In genomic region chr12:52032431-52032796, GRCh38 we compare ENCODE assay signal across 8 cellular contexts. TPM values are rescaled to one million over a fixed set of nuclear protein-coding genes. Genes with fewer than 3 reads are reported as not detected.
DNase-seq lines count a peak whose midpoint lies in the region; ATAC-seq and TF ChIP-seq lines count a peak whose summit lies in the region.

No MANE protein-coding gene starts in this region.

- TF ChIP-seq CTCF in activated CD8-positive, alpha-beta T cell treated with anti-CD3 and anti-CD28 coated beads for 36 hours (IDR thresholded peaks at IDR 0.05): no peak
- no peak for TF ChIP-seq CTCF in glutamatergic neuron (IDR thresholded peaks at IDR 0.05; ENCODE audit: partially characterized antibody, unreplicated experiment)
- TF ChIP-seq CTCF in osteocyte (IDR thresholded peaks at IDR 0.05): no peak

- no peak for DNase-seq in activated naive CD4-positive, alpha-beta T cell treated with anti-CD3 and anti-CD28 coated beads, Interleukin-2, amount 10 ng/mL, durations not matched to agents 7 days and 5 days
- no peak for DNase-seq in activated naive CD4-positive, alpha-beta T cell treated with anti-CD3 and anti-CD28 coated beads, Interleukin-2, amount 50 U/mL, for 72 hours (ENCODE audit: low spot score in 2 of 2)
- DNase-seq in activated CD8-positive, alpha-beta T cell treated with anti-CD3 and anti-CD28 coated beads for 36 hours: no peak
- DNase-seq in glutamatergic neuron (no peak), osteocyte (ENCODE audit: extremely low spot score, unreplicated experiment) (no peak)
- no peak for DNase-seq in effector CD4-positive, alpha-beta T cell

- CTCF ChIA-PET in activated naive CD4-positive, alpha-beta T cell treated with anti-CD3 and anti-CD28 coated beads, Interleukin-2, amount 10 ng/mL, durations not matched to agents 7 days and 5 days (lab: Charles Lee): interaction anchor here (1.1 to 17.2 kb wide), 4 partner anchors 9 to 87 kb away, joined by 3 to 637 read pairs (median 16); partner anchors contain the start of genes ATG101 and SMIM41
- CTCF ChIA-PET in activated CD8-positive, alpha-beta T cell treated with anti-CD3 and anti-CD28 coated beads for 36 hours (lab: Charles Lee): interaction anchor here (0.7 to 19.6 kb wide), 11 partner anchors 9 to 611 kb away, joined by 3 to 602 read pairs (median 9); partner anchors contain the start of genes ATG101, NR4A1 and SMIM41

- H3K36me3 Mint-ChIP-seq in activated naive CD4-positive, alpha-beta T cell treated with anti-CD3 and anti-CD28 coated beads, Interleukin-2, amount 10 ng/mL, durations not matched to agents 7 days and 5 days: no peaks in the 10 kb centered on the region
- no peaks in the 10 kb centered on the region for H3K36me3 Mint-ChIP-seq in activated naive CD4-positive, alpha-beta T cell treated with anti-CD3 and anti-CD28 coated beads, Interleukin-2, amount 50 U/mL, for 72 hours
- H3K36me3 Mint-ChIP-seq in activated CD8-positive, alpha-beta T cell treated with anti-CD3 and anti-CD28 coated beads for 36 hours (ENCODE audit: low read depth): no peaks in the 10 kb centered on the region
- H3K36me3 Mint-ChIP-seq in glutamatergic neuron (ENCODE audit: unreplicated experiment) (no peaks in the 10 kb centered on the region), osteocyte (ENCODE audit: unreplicated experiment) (no peaks in the 10 kb centered on the region)

- intact Hi-C loops in activated CD8-positive, alpha-beta T cell treated with anti-CD3 and anti-CD28 coated beads for 36 hours (cut with micrococcal nuclease): no loop called here

- H3K4me3 Mint-ChIP-seq in activated naive CD4-positive, alpha-beta T cell treated with anti-CD3 and anti-CD28 coated beads, Interleukin-2, amount 10 ng/mL, durations not matched to agents 7 days and 5 days: peak overlapping the region; percentile 43
- peak overlapping the region; percentile 75 for H3K4me3 Mint-ChIP-seq in activated CD8-positive, alpha-beta T cell treated with anti-CD3 and anti-CD28 coated beads for 36 hours
- peak overlapping the region; percentile 82 for H3K4me3 Mint-ChIP-seq in glutamatergic neuron (ENCODE audit: unreplicated experiment)
- peak overlapping the region; percentile 71 for H3K4me3 Mint-ChIP-seq in osteocyte (ENCODE audit: unreplicated experiment)

- H3K27me3 Mint-ChIP-seq in activated naive CD4-positive, alpha-beta T cell treated with anti-CD3 and anti-CD28 coated beads, Interleukin-2, amount 10 ng/mL, durations not matched to agents 7 days and 5 days: peaks cover 62% of the 10 kb centered on the region
- no peaks in the 10 kb centered on the region for H3K27me3 Mint-ChIP-seq in activated CD8-positive, alpha-beta T cell treated with anti-CD3 and anti-CD28 coated beads for 36 hours
- H3K27me3 Mint-ChIP-seq in glutamatergic neuron (ENCODE audit: unreplicated experiment): peaks cover 10% of the 10 kb centered on the region
- no peaks in the 10 kb centered on the region for H3K27me3 Mint-ChIP-seq in osteocyte (ENCODE audit: unreplicated experiment)

- no peak for ATAC-seq in activated naive CD4-positive, alpha-beta T cell treated with anti-CD3 and anti-CD28 coated beads, Interleukin-2, amount 50 U/mL, for 72 hours
- no peak for ATAC-seq in activated CD8-positive, alpha-beta T cell treated with anti-CD3 and anti-CD28 coated beads for 36 hours
- no peak for ATAC-seq in GM21360 (IDR thresholded peaks at IDR 0.05; ENCODE audit: unreplicated experiment)
- no peak for ATAC-seq in HG02885 (IDR thresholded peaks at IDR 0.05; ENCODE audit: poor library complexity, unreplicated experiment)

- H3K4me1 Mint-ChIP-seq in activated naive CD4-positive, alpha-beta T cell treated with anti-CD3 and anti-CD28 coated beads, Interleukin-2, amount 10 ng/mL, durations not matched to agents 7 days and 5 days: peaks cover 33% of the 10 kb centered on the region
- H3K4me1 Mint-ChIP-seq in activated CD8-positive, alpha-beta T cell treated with anti-CD3 and anti-CD28 coated beads for 36 hours (ENCODE audit: low read depth): peaks cover 41% of the 10 kb centered on the region
- H3K4me1 Mint-ChIP-seq in glutamatergic neuron (ENCODE audit: low read depth, unreplicated experiment) (peaks cover 18% of the 10 kb centered on the region), osteocyte (ENCODE audit: unreplicated experiment) (peaks cover 36% of the 10 kb centered on the region)

- no peaks in the 10 kb centered on the region for H3K9me3 Mint-ChIP-seq in activated naive CD4-positive, alpha-beta T cell treated with anti-CD3 and anti-CD28 coated beads, Interleukin-2, amount 10 ng/mL, durations not matched to agents 7 days and 5 days
- H3K9me3 Mint-ChIP-seq in activated naive CD4-positive, alpha-beta T cell treated with anti-CD3 and anti-CD28 coated beads, Interleukin-2, amount 50 U/mL, for 72 hours: no peaks in the 10 kb centered on the region
- H3K9me3 Mint-ChIP-seq in activated CD8-positive, alpha-beta T cell treated with anti-CD3 and anti-CD28 coated beads for 36 hours: no peaks in the 10 kb centered on the region
- H3K9me3 Mint-ChIP-seq in glutamatergic neuron (ENCODE audit: unreplicated experiment) (peaks cover 8% of the 10 kb centered on the region), osteocyte (ENCODE audit: unreplicated experiment) (no peaks in the 10 kb centered on the region)

- H3K27ac Mint-ChIP-seq in activated naive CD4-positive, alpha-beta T cell treated with anti-CD3 and anti-CD28 coated beads, Interleukin-2, amount 10 ng/mL, durations not matched to agents 7 days and 5 days: peak overlapping the region; percentile 25
- H3K27ac Mint-ChIP-seq in activated naive CD4-positive, alpha-beta T cell treated with anti-CD3 and anti-CD28 coated beads, Interleukin-2, amount 50 U/mL, for 72 hours: peak overlapping the region in 1 of 2 donors; percentile 74
- H3K27ac Mint-ChIP-seq in activated CD8-positive, alpha-beta T cell treated with anti-CD3 and anti-CD28 coated beads for 36 hours: peak overlapping the region; percentile 84
- peak overlapping the region; percentile 78 for H3K27ac Mint-ChIP-seq in glutamatergic neuron (ENCODE audit: unreplicated experiment)
- H3K27ac Mint-ChIP-seq in osteocyte (ENCODE audit: unreplicated experiment): peak overlapping the region; percentile 94

- POLR2A ChIA-PET in activated CD8-positive, alpha-beta T cell treated with anti-CD3 and anti-CD28 coated beads for 36 hours (lab: Charles Lee): interaction anchor here (1.0 to 4.2 kb wide), 10 partner anchors 9 to 48 kb away, joined by 3 to 26 read pairs (median 5); partner anchors contain the start of genes ATG101, NR4A1 and TAMALIN

RNA-seq across cellular contexts. Expression of gene NR4A1, which starts 18.8 kb away (rescaled TPM):
- 10 to 100 TPM; 29.8 to 76.0 TPM for total RNA-seq in activated naive CD4-positive, alpha-beta T cell treated with anti-CD3 and anti-CD28 coated beads, Interleukin-2, amount 50 U/mL, for 72 hours
- 100 to 1,000 TPM; 120 to 128 TPM for total RNA-seq in activated CD8-positive, alpha-beta T cell treated with anti-CD3 and anti-CD28 coated beads for 36 hours
- total RNA-seq in glutamatergic neuron (ENCODE audit: unreplicated experiment) (8.5 TPM), osteocyte (6.7 and 13.0 TPM in 2 replicates)

RNA-seq across cellular contexts. Expression of gene TAMALIN, which starts 25.7 kb away (rescaled TPM):
- total RNA-seq in activated naive CD4-positive, alpha-beta T cell treated with anti-CD3 and anti-CD28 coated beads, Interleukin-2, amount 50 U/mL, for 72 hours: 10 to 100 TPM in 1 of 2 donors, 1 to 10 TPM in 1; 9.9 to 32.9 TPM
- total RNA-seq in activated CD8-positive, alpha-beta T cell treated with anti-CD3 and anti-CD28 coated beads for 36 hours: 10 to 100 TPM; 26.0 to 26.4 TPM
- total RNA-seq in glutamatergic neuron (ENCODE audit: unreplicated experiment) (31.3 TPM), osteocyte (22.5 and 25.5 TPM in 2 replicates)

RNA-seq across cellular contexts. Expression of gene ATG101, which starts 37.4 kb away (rescaled TPM):
- 10 to 100 TPM; 28.5 to 46.8 TPM for total RNA-seq in activated naive CD4-positive, alpha-beta T cell treated with anti-CD3 and anti-CD28 coated beads, Interleukin-2, amount 50 U/mL, for 72 hours
- 10 to 100 TPM; 25.6 to 28.4 TPM for total RNA-seq in activated CD8-positive, alpha-beta T cell treated with anti-CD3 and anti-CD28 coated beads for 36 hours
- total RNA-seq in glutamatergic neuron (ENCODE audit: unreplicated experiment): 26.2 TPM
- total RNA-seq in osteocyte: 41.7 and 46.1 TPM in 2 replicates

RNA-seq across cellular contexts. Expression of gene SMIM41, which starts 47.1 kb away (rescaled TPM):
- not detected for total RNA-seq in activated naive CD4-positive, alpha-beta T cell treated with anti-CD3 and anti-CD28 coated beads, Interleukin-2, amount 50 U/mL, for 72 hours
- not detected for total RNA-seq in activated CD8-positive, alpha-beta T cell treated with anti-CD3 and anti-CD28 coated beads for 36 hours
- total RNA-seq in glutamatergic neuron (ENCODE audit: unreplicated experiment) (0.88 TPM), osteocyte (not detected in 2 replicates)
